34 cellular contexts compared by ENCODE assay signal in the genomic region with DNA sequence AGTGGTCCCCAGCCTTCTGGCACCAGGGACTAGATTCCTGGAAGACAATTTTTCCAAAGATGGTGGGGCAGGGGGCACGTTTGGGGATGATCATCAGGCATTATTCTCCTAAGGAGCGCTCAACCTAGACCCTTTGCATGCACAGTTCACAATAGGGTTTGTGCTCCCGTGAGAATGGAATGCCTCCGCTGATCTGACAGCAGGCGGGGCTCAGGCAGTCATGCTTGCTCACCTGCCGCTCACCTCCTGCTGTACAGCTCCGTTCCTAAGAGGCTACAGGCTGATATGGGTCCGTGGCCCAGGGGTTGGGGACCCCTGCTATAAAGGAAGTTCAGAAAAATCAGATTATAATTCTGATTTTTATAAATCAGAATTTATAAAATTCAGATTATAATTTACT. TPM values are rescaled to one million over a fixed set of nuclear protein-coding genes. Genes with fewer than 3 reads are reported as not detected.
A peak's percentile ranks its signal among the peaks of the same experiment; 100 is the strongest.
DNase-seq lines count a peak whose midpoint lies in the region; ATAC-seq and TF ChIP-seq lines count a peak whose summit lies in the region.
"Had no signal": no experiment of that assay in that cellular context is flagged by ENCODE, and none has a peak within 500 bp of the region (broad histone marks: within the 10 kb centered on the region; RNA-seq: fewer than 3 reads in every experiment).

No MANE protein-coding gene starts in this region.

- H3K27me3 Mint-ChIP-seq in nephron (ENCODE audit: low read depth) = no peaks in the 10 kb centered on the region

- no peak for ATAC-seq in HG02884 (IDR thresholded peaks at IDR 0.05; ENCODE audit: unreplicated experiment)
- ATAC-seq: activated CD8-positive, alpha-beta memory T cell treated with anti-CD3 and anti-CD28 coated beads, Interleukin-2, amount 10 ng/mL, durations not matched to agents 7 days and 5 days; natural killer cell treated with Interleukin-12 subunit alpha and Interleukin-12 subunit beta and Interleukin-15 and Interleukin-18, amount 100 ng/mL, for 72 hours; SK-N-SH treated with all-trans-retinoic acid at 6 μM for 48 hours; T-helper 17 cell had no signal

- H3K4me3 ChIP-seq in H7 (ENCODE audit: insufficient read depth, low read depth, low read length) = peak overlapping the region; percentile 17; the same call in 1 of the 2 replicates
- H3K4me3 ChIP-seq: lung, PC-9, skin epidermis had no signal

- H3K27ac Mint-ChIP-seq in nephron = peak overlapping the region in 2 of 3 experiments; percentile 34 to 83
- H3K27ac Mint-ChIP-seq: activated CD8-positive, alpha-beta memory T cell treated with anti-CD3 and anti-CD28 coated beads, Interleukin-2, amount 10 ng/mL, durations not matched to agents 7 days and 5 days; activated naive CD8-positive, alpha-beta T cell treated with anti-CD3 and anti-CD28 coated beads, Interleukin-2, amount 10 ng/mL, durations not matched to agents 7 days and 5 days; natural killer cell treated with Interleukin-12 subunit alpha and Interleukin-12 subunit beta and Interleukin-15 and Interleukin-18, amount 100 ng/mL, for 72 hours; T-helper 17 cell had no signal

- no peaks in the 10 kb centered on the region for H3K27me3 ChIP-seq in H7 (ENCODE audit: control insufficient read depth, insufficient read depth, low read length)

- no peaks in the 10 kb centered on the region for H3K36me3 ChIP-seq in H7 (replicated peaks; ENCODE audit: control insufficient read depth, insufficient read depth, low read length)

- peak overlapping the region; percentile 47 for H3K27ac ChIP-seq in epithelial cell of prostate
- H3K27ac ChIP-seq: PC-9, skin epidermis had no signal

- peaks cover 2% of the 10 kb centered on the region for H3K36me3 Mint-ChIP-seq in nephron (ENCODE audit: low read depth)
- H3K36me3 Mint-ChIP-seq: activated CD8-positive, alpha-beta memory T cell treated with anti-CD3 and anti-CD28 coated beads, Interleukin-2, amount 10 ng/mL, durations not matched to agents 7 days and 5 days; activated naive CD8-positive, alpha-beta T cell treated with anti-CD3 and anti-CD28 coated beads, Interleukin-2, amount 10 ng/mL, durations not matched to agents 7 days and 5 days; natural killer cell treated with Interleukin-12 subunit alpha and Interleukin-12 subunit beta and Interleukin-15 and Interleukin-18, amount 100 ng/mL, for 72 hours had no signal

- DNase-seq in H7 (no peak), NCI-H146 (lab: John Stamatoyannopoulos, UW) (peak; percentile 60), epithelial cell of prostate (ENCODE audit: low read depth, low spot score) (no peak), HT-29 (ENCODE audit: low spot score) (no peak), DMS79 (lab: John Stamatoyannopoulos, UW) (no peak)
- DNase-seq in stimulated activated CD4-positive, alpha-beta T cell treated with anti-CD3 and anti-CD28 coated beads, Interleukin-4, amount 100 ng/mL, for 24 hours = no peak
- DNase-seq: activated CD4-positive, alpha-beta T cell treated with anti-CD3 and anti-CD28 coated beads, Interleukin-2, amount 50 U/mL, for 4 hours; activated CD8-positive, alpha-beta memory T cell treated with anti-CD3 and anti-CD28 coated beads, Interleukin-2, amount 10 ng/mL, durations not matched to agents 7 days and 5 days; activated gamma-delta T cell treated with Interleukin-2 at 50 U/mL for 16 hours; activated naive CD8-positive, alpha-beta T cell treated with anti-CD3 and anti-CD28 coated beads, Interleukin-2, amount 10 ng/mL, durations not matched to agents 7 days and 5 days; activated T-cell treated with anti-CD3 and anti-CD28 coated beads, Interleukin-2, amount 50 U/mL, for 48 hours; aorta; C1 segment of cervical spinal cord; COR-L47; DMS79 treated with DMSO at 0.1 percent for 48 hours; glutamatergic neuron; NCI-H1048; NCI-H187; NCI-H524; PC-9; stimulated activated naive CD4-positive, alpha-beta T cell; T-helper 17 cell had no signal

- no peak overlapping the region for H3K4me3 Mint-ChIP-seq in nephron
- H3K4me3 Mint-ChIP-seq: activated CD8-positive, alpha-beta memory T cell treated with anti-CD3 and anti-CD28 coated beads, Interleukin-2, amount 10 ng/mL, durations not matched to agents 7 days and 5 days; activated naive CD8-positive, alpha-beta T cell treated with anti-CD3 and anti-CD28 coated beads, Interleukin-2, amount 10 ng/mL, durations not matched to agents 7 days and 5 days; natural killer cell treated with Interleukin-12 subunit alpha and Interleukin-12 subunit beta and Interleukin-15 and Interleukin-18, amount 100 ng/mL, for 72 hours; T-helper 17 cell had no signal

- no peak for TF ChIP-seq CTCF in nephron (IDR thresholded peaks at IDR 0.05; ENCODE audit: unreplicated experiment in 3 of 3)

- no peaks in the 10 kb centered on the region for H3K9me3 Mint-ChIP-seq in nephron
- H3K9me3 Mint-ChIP-seq: natural killer cell treated with Interleukin-12 subunit alpha and Interleukin-12 subunit beta and Interleukin-15 and Interleukin-18, amount 100 ng/mL, for 72 hours had no signal

- H3K4me1 Mint-ChIP-seq in nephron = peaks cover 6% of the 10 kb centered on the region
- H3K4me1 Mint-ChIP-seq: activated CD8-positive, alpha-beta memory T cell treated with anti-CD3 and anti-CD28 coated beads, Interleukin-2, amount 10 ng/mL, durations not matched to agents 7 days and 5 days; activated naive CD8-positive, alpha-beta T cell treated with anti-CD3 and anti-CD28 coated beads, Interleukin-2, amount 10 ng/mL, durations not matched to agents 7 days and 5 days; T-helper 17 cell had no signal

RNA-seq across cellular contexts. Expression of a gene that starts 22.3 kb away (rescaled TPM):
- total RNA-seq in H7 (2014; rRNA removed; shearing (Covaris generic)) = 30.2 and 44.8 TPM in 2 replicates
- total RNA-seq in HT-29 (2014; rRNA removed; shearing (Covaris generic)) = 49.2 and 56.4 TPM in 2 replicates

RNA-seq across cellular contexts. Expression of a gene that starts 38.4 kb away (rescaled TPM):
- 0.44 TPM in 1 of 2 replicates, not detected in the other for total RNA-seq in H7 (2014; rRNA removed; shearing (Covaris generic))
- not detected in 2 replicates for total RNA-seq in HT-29 (2014; rRNA removed; shearing (Covaris generic))
- total RNA-seq: activated CD8-positive, alpha-beta memory T cell treated with anti-CD3 and anti-CD28 coated beads, Interleukin-2, amount 10 ng/mL, durations not matched to agents 7 days and 5 days; activated naive CD8-positive, alpha-beta T cell treated with anti-CD3 and anti-CD28 coated beads, Interleukin-2, amount 10 ng/mL, durations not matched to agents 7 days and 5 days; aorta; natural killer cell treated with Interleukin-12 subunit alpha and Interleukin-12 subunit beta and Interleukin-15 and Interleukin-18, amount 100 ng/mL, for 72 hours; PC-9; T-helper 17 cell had no signal

RNA-seq across cellular contexts. Expression of a gene that starts 55.0 kb away (rescaled TPM):
- total RNA-seq in H7 (2014; rRNA removed; shearing (Covaris generic)) = not detected in 2 replicates
- total RNA-seq in HT-29 (2014; rRNA removed; shearing (Covaris generic)) = not detected in 2 replicates
- total RNA-seq: activated CD8-positive, alpha-beta memory T cell treated with anti-CD3 and anti-CD28 coated beads, Interleukin-2, amount 10 ng/mL, durations not matched to agents 7 days and 5 days; activated naive CD8-positive, alpha-beta T cell treated with anti-CD3 and anti-CD28 coated beads, Interleukin-2, amount 10 ng/mL, durations not matched to agents 7 days and 5 days; aorta; kidney epithelial cell; lung; mucosa of gallbladder; natural killer cell treated with Interleukin-12 subunit alpha and Interleukin-12 subunit beta and Interleukin-15 and Interleukin-18, amount 100 ng/mL, for 72 hours; osteocyte; PC-9; renal cortical epithelial cell; T-helper 17 cell; temporal lobe; ureter had no signal
